ENCODE assay signal across 1 cellular context in the genomic region with DNA sequence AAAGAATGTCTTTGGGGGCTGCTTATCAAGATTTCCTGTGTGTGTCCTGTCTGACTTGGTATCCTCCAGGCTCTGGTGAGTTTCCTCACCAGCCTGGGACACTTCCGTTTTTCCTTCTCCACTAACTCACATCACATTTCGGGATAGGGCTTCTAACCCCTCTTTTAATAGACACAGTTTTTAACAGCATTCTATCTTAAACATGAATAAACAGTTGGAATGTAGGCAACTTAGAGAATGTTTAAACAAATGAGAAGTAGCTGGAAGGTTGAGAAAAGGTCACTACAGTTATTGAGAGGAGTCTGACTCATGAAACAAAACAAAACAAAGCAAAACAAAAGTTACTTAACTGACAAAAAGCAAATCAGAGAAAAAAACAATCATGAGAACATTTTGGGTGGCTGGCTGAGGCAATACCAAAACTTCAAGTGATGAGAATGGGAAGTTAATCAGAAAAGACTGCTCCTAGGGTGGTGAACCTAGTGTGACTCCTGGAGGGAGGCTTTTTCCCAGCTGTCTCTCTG.
TF ChIP-seq lines count a peak whose summit lies in the region.

No MANE protein-coding gene starts in this region.

TF ChIP-seq in A549, 52 proteins besides CTCF, POLR2A, EP300 and RAD21 (continued from another document):
- TF ChIP-seq, protein P1, sequence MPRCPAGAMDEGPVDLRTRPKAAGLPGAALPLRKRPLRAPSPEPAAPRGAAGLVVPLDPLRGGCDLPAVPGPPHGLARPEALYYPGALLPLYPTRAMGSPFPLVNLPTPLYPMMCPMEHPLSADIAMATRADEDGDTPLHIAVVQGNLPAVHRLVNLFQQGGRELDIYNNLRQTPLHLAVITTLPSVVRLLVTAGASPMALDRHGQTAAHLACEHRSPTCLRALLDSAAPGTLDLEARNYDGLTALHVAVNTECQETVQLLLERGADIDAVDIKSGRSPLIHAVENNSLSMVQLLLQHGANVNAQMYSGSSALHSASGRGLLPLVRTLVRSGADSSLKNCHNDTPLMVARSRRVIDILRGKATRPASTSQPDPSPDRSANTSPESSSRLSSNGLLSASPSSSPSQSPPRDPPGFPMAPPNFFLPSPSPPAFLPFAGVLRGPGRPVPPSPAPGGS (IDR thresholded peaks at IDR 0.05): 0 out of 3 replicates have a peak, but pooled peaks have one; percentile 26
